37 cellular contexts compared by ENCODE assay signal in the genomic region with DNA sequence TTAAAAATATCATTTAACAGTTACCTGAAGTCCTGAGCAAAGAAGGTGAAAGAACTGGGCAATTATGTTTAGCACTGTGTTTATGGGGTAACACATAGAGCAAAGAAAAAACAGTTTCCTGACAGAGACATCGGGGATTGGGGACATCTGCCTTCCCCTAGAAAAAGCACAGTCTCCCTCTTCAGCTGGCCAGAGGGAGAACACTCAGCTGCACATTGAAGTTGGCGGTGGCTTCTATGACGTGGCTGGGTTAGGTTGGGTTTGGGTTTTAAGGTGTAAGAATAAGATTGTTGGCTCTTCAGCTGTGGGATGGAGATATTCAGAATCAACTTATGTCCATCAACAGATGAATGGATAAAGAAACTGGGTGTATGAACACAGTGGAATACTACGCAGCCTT.
A peak's percentile ranks its signal among the peaks of the same experiment; 100 is the strongest.
DNase-seq lines count a peak whose midpoint lies in the region; ATAC-seq, FAIRE-seq and TF ChIP-seq lines count a peak whose summit lies in the region.
"Had no signal": no experiment of that assay in that cellular context is flagged by ENCODE, and none has a peak within 500 bp of the region (broad histone marks: within the 10 kb centered on the region; RNA-seq: fewer than 3 reads in every experiment).

No MANE protein-coding gene starts in this region.

- CTCF ChIA-PET in HepG2 (lab: Yijun Ruan, JAX; ENCODE audit: low intra/inter-chr PET ratio, low total read pairs) (no interaction called here), K562 (lab: Yijun Ruan, JAX; ENCODE audit: low intra/inter-chr PET ratio) (no interaction called here)

- H3K4me1 Mint-ChIP-seq in activated T-helper 2 cell treated with anti-CD3 and anti-CD28 coated beads, Interferon-gamma antibody, Interleukin-2, Interleukin-4, amounts not matched to agents 10 μg/mL and 5 μg/mL and 100 μg/mL, durations not matched to agents 14 hours and 24 hours and 36 hours (ENCODE audit: low read depth): peaks cover 2% of the 10 kb centered on the region
- no peaks in the 10 kb centered on the region for H3K4me1 Mint-ChIP-seq in memory B cell
- H3K4me1 Mint-ChIP-seq: B cell; CD4-positive, alpha-beta memory T cell; CD4-positive, CD25-positive, alpha-beta regulatory T cell; CD8-positive, alpha-beta memory T cell had no signal

- peaks cover 28% of the 10 kb centered on the region for H3K9me3 Mint-ChIP-seq in activated T-helper 2 cell treated with anti-CD3 and anti-CD28 coated beads, Interferon-gamma antibody, Interleukin-2, Interleukin-4, amounts not matched to agents 10 μg/mL and 5 μg/mL and 100 μg/mL, durations not matched to agents 14 hours and 24 hours and 36 hours
- H3K9me3 Mint-ChIP-seq in memory B cell: peaks cover 6% of the 10 kb centered on the region
- H3K9me3 Mint-ChIP-seq: CD8-positive, alpha-beta T cell had no signal

- no peaks in the 10 kb centered on the region for H3K36me3 ChIP-seq in HepG2 (replicated peaks in 1 of 2; ENCODE audit: control insufficient read depth in 1 of 2, insufficient read depth in 2 of 2, low read length in 2 of 2)
- H3K36me3 ChIP-seq in right lobe of liver: no peaks in the 10 kb centered on the region
- H3K36me3 ChIP-seq in K562 (ENCODE audit: control insufficient read depth, insufficient read depth, low read length): no peaks in the 10 kb centered on the region
- H3K36me3 ChIP-seq in thyroid gland: no peaks in the 10 kb centered on the region
- H3K36me3 ChIP-seq: BE2C; BLaER1; BLaER1 treated with 17β-estradiol and CSF1 and Interleukin-3, amounts not matched to agents 10 nM and 100 nM had no signal

- H3K27me3 ChIP-seq in HepG2 (ENCODE audit: control insufficient read depth in 1 of 2, insufficient read depth in 2 of 2, low read length in 2 of 2): no peaks in the 10 kb centered on the region; a peak in 1 of 5 replicates
- no peaks in the 10 kb centered on the region for H3K27me3 ChIP-seq in right lobe of liver
- no peaks in the 10 kb centered on the region for H3K27me3 ChIP-seq in K562 (ENCODE audit: control insufficient read depth in 2 of 2, insufficient read depth in 2 of 2, low read length in 2 of 2)
- no peaks in the 10 kb centered on the region for H3K27me3 ChIP-seq in thyroid gland
- H3K27me3 ChIP-seq: BLaER1; BLaER1 treated with 17β-estradiol and CSF1 and Interleukin-3, amounts not matched to agents 10 nM and 100 nM had no signal

- H3K27ac Mint-ChIP-seq in activated T-helper 2 cell treated with anti-CD3 and anti-CD28 coated beads, Interferon-gamma antibody, Interleukin-2, Interleukin-4, amounts not matched to agents 10 μg/mL and 5 μg/mL and 100 μg/mL, durations not matched to agents 14 hours and 24 hours and 36 hours: peak overlapping the region; percentile 49
- peak overlapping the region; percentile 35 for H3K27ac Mint-ChIP-seq in memory B cell
- H3K27ac Mint-ChIP-seq: B cell; CD14-positive monocyte; CD4-positive, alpha-beta memory T cell; CD4-positive, alpha-beta T cell; CD4-positive, CD25-positive, alpha-beta regulatory T cell; CD8-positive, alpha-beta memory T cell; CD8-positive, alpha-beta T cell had no signal

- TF ChIP-seq POLR2A in HepG2 (IDR thresholded peaks at IDR 0.05; ENCODE audit: insufficient read depth in 1 of 2, low read depth in 2 of 2, low read length in 2 of 2): no peak
- TF ChIP-seq POLR2A in right lobe of liver (IDR thresholded peaks at IDR 0.05): no peak
- TF ChIP-seq POLR2A in K562 (conservative IDR thresholded peaks at IDR 0.05): no peak
- TF ChIP-seq POLR2A in thyroid gland (IDR thresholded peaks at IDR 0.05): no peak

- in situ Hi-C loops in HepG2 (cut with HindIII; ENCODE audit: extremely low pct_ligation_motif_present, low pct_unique_long_range_greater_than_20kb) (no loop called here), K562 (cut with MboI) (no loop called here)

- DNase-seq in HepG2 (ENCODE audit: low spot score) (no peak), right lobe of liver (no peak), K562 (ENCODE audit: extremely low read depth in 1 of 4, low spot score in 3 of 4) (peak in 1 of 4 experiments; percentile 21), memory B cell (ENCODE audit: low spot score in 2 of 2) (no peak), COLO668 (lab: John Stamatoyannopoulos, UW; ENCODE audit: unreplicated experiment) (no peak), thyroid gland (no peak), NCI-H510A treated with DMSO at 0.1 percent for 48 hours (lab: John Stamatoyannopoulos, UW) (no peak)
- no peak for DNase-seq in activated T-helper 2 cell treated with anti-CD3 and anti-CD28 coated beads, Interferon-gamma antibody, Interleukin-2, Interleukin-4, amounts not matched to agents 10 μg/mL and 5 μg/mL and 100 μg/mL, durations not matched to agents 14 hours and 24 hours and 36 hours (ENCODE audit: low spot score)
- DNase-seq: 8988T; ACHN; AML-193; BE2C; C1 segment of cervical spinal cord; Caco-2; Calu3; CD4-positive, alpha-beta memory T cell; CD4-positive, alpha-beta T cell; CD4-positive, CD25-positive, alpha-beta regulatory T cell; CD8-positive, alpha-beta memory T cell; CD8-positive, alpha-beta T cell; COR-L47; DMS 273 treated with DMSO at 0.1 percent for 48 hours; DMS153; DMS53; DMS79; DMS79 treated with DMSO at 0.1 percent for 48 hours; DND-41; EL had no signal

- no peak for ATAC-seq in HepG2
- no peak for ATAC-seq in right lobe of liver
- ATAC-seq in K562: peak; percentile 66; the same call in 2 of the 3 replicates
- no peak for ATAC-seq in memory B cell (ENCODE audit: low read depth)
- ATAC-seq: A549; CD8-positive, alpha-beta T cell had no signal

- H3K9me3 ChIP-seq in HepG2 (ENCODE audit: low read length): no peaks in the 10 kb centered on the region
- H3K9me3 ChIP-seq in right lobe of liver: no peaks in the 10 kb centered on the region
- H3K9me3 ChIP-seq in K562 (replicated peaks; ENCODE audit: control insufficient read depth, insufficient read depth, low read depth, low read length): no peaks in the 10 kb centered on the region
- no peaks in the 10 kb centered on the region for H3K9me3 ChIP-seq in thyroid gland
- H3K9me3 ChIP-seq: A549, BE2C, Caco-2 had no signal

- H2AFZ ChIP-seq in HepG2 (ENCODE audit: low read length) (no peak overlapping the region), K562 (ENCODE audit: low read depth, low read length) (no peak overlapping the region)

- no peaks in the 10 kb centered on the region for H4K20me1 ChIP-seq in HepG2 (ENCODE audit: insufficient read depth, low read length)
- H4K20me1 ChIP-seq in K562 (replicated peaks; ENCODE audit: control insufficient read depth, insufficient read depth, low read length): no peaks in the 10 kb centered on the region
- H4K20me1 ChIP-seq: BLaER1; BLaER1 treated with 17β-estradiol and CSF1 and Interleukin-3, amounts not matched to agents 10 nM and 100 nM had no signal

- H3K36me3 Mint-ChIP-seq in activated T-helper 2 cell treated with anti-CD3 and anti-CD28 coated beads, Interferon-gamma antibody, Interleukin-2, Interleukin-4, amounts not matched to agents 10 μg/mL and 5 μg/mL and 100 μg/mL, durations not matched to agents 14 hours and 24 hours and 36 hours (ENCODE audit: low read depth): peaks cover 11% of the 10 kb centered on the region
- H3K36me3 Mint-ChIP-seq in memory B cell: no peaks in the 10 kb centered on the region
- H3K36me3 Mint-ChIP-seq: CD14-positive monocyte; CD4-positive, alpha-beta memory T cell; CD4-positive, CD25-positive, alpha-beta regulatory T cell; CD8-positive, alpha-beta memory T cell; CD8-positive, alpha-beta T cell had no signal

- no peak for TF ChIP-seq EP300 in HepG2 (IDR thresholded peaks at IDR 0.05; ENCODE audit: low read depth in 2 of 2, low read length in 2 of 2)
- TF ChIP-seq EP300 in HepG2 (CRISPR knock-in tag; IDR thresholded peaks at IDR 0.05; ENCODE audit: borderline replicate concordance): no peak
- TF ChIP-seq EP300 in K562 (IDR thresholded peaks at IDR 0.05; ENCODE audit: low read length): no peak

- no peak overlapping the region for H3K4me3 Mint-ChIP-seq in activated T-helper 2 cell treated with anti-CD3 and anti-CD28 coated beads, Interferon-gamma antibody, Interleukin-2, Interleukin-4, amounts not matched to agents 10 μg/mL and 5 μg/mL and 100 μg/mL, durations not matched to agents 14 hours and 24 hours and 36 hours (ENCODE audit: low read depth)
- H3K4me3 Mint-ChIP-seq in memory B cell: no peak overlapping the region
- H3K4me3 Mint-ChIP-seq: B cell; CD14-positive monocyte; CD4-positive, alpha-beta memory T cell; CD4-positive, alpha-beta T cell; CD4-positive, CD25-positive, alpha-beta regulatory T cell; CD8-positive, alpha-beta memory T cell; CD8-positive, alpha-beta T cell had no signal

- TF ChIP-seq CTCF in HepG2 (CRISPR knock-in tag; IDR thresholded peaks at IDR 0.05): no peak
- no peak for TF ChIP-seq CTCF in right lobe of liver (IDR thresholded peaks at IDR 0.05)
- TF ChIP-seq CTCF in K562 (IDR thresholded peaks at IDR 0.05 in 2 of 3, conservative IDR thresholded peaks at IDR 0.05 in 1 of 3; ENCODE audit: insufficient read depth in 2 of 3, low read depth in 1 of 3, low read length in 3 of 3): peak; percentile 18 to 39 (median 28); a peak in 2 of 6 replicates
- TF ChIP-seq CTCF in thyroid gland (IDR thresholded peaks at IDR 0.05): no peak

- intact Hi-C loops in HepG2 (cut with micrococcal nuclease; ENCODE audit: unreplicated experiment) (no loop called here), right lobe of liver (cut with DNase I) (no loop called here), K562 (cut with micrococcal nuclease) (no loop called here), thyroid gland (cut with DNase I) (no loop called here)
- intact Hi-C loops in activated T-helper 2 cell treated with anti-CD3 and anti-CD28 coated beads, Interferon-gamma antibody, Interleukin-2, Interleukin-4, amounts not matched to agents 10 μg/mL and 5 μg/mL and 100 μg/mL, durations not matched to agents 14 hours and 24 hours and 36 hours (cut with micrococcal nuclease): loop anchor here (5.0 kb wide), 1 partner anchor 40 kb away; no protein-coding TSS in a partner anchor

- H3K4me2 ChIP-seq in HepG2 (ENCODE audit: low read depth, low read length) (no peak overlapping the region), K562 (ENCODE audit: insufficient read depth, low read length) (no peak overlapping the region)
- H3K4me2 ChIP-seq: A549; BLaER1; BLaER1 treated with 17β-estradiol and CSF1 and Interleukin-3, amounts not matched to agents 10 nM and 100 nM had no signal

- BruUV-seq in HepG2 (replicated peaks; lab: Mats Ljungman, UMichigan) (no TSS peak), K562 (replicated peaks; lab: Mats Ljungman, UMichigan) (no TSS peak)

- no peaks in the 10 kb centered on the region for H3K79me2 ChIP-seq in HepG2 (ENCODE audit: insufficient read depth, low read length)
- no peaks in the 10 kb centered on the region for H3K79me2 ChIP-seq in K562 (ENCODE audit: control insufficient read depth, insufficient read depth, low read length)

- 28% methylated on average over 4 of the region's 4 CpGs for WGBS in HepG2 (ENCODE audit: low lambda C conversion rate)
- 80% methylated on average over 4 of the region's 4 CpGs for WGBS in right lobe of liver (ENCODE audit: insufficient coverage, low coverage, low lambda C conversion rate, missing lambda C conversion rate)
- WGBS in K562 (ENCODE audit: insufficient coverage, low coverage, missing lambda C conversion rate): 69% methylated on average over 3 of the region's 4 CpGs
- WGBS in thyroid gland, 2 donors: 95 to 96% methylated on average over 4 of the region's 4 CpGs

- TF ChIP-seq RAD21 in HepG2 (CRISPR knock-in tag; IDR thresholded peaks at IDR 0.05): no peak
- peak in 1 of 2 experiments; percentile 30; a peak in 1 of 4 replicates for TF ChIP-seq RAD21 in K562 (CRISPR knock-in tag; conservative IDR thresholded peaks at IDR 0.05 in 1 of 2, IDR thresholded peaks at IDR 0.05 in 1 of 2)

- H3K4me3 ChIP-seq in HepG2 (replicated peaks in 1 of 3; ENCODE audit: insufficient read depth in 1 of 3, low read depth in 2 of 3, low read length in 3 of 3): no peak overlapping the region
- H3K4me3 ChIP-seq in right lobe of liver: no peak overlapping the region
- no peak overlapping the region for H3K4me3 ChIP-seq in K562
- H3K4me3 ChIP-seq in thyroid gland (replicated peaks in 1 of 3): no peak overlapping the region
- H3K4me3 ChIP-seq: A549; BLaER1; BLaER1 treated with 17β-estradiol and CSF1 and Interleukin-3, amounts not matched to agents 10 nM and 100 nM had no signal

- no peaks in the 10 kb centered on the region for H3K27me3 Mint-ChIP-seq in activated T-helper 2 cell treated with anti-CD3 and anti-CD28 coated beads, Interferon-gamma antibody, Interleukin-2, Interleukin-4, amounts not matched to agents 10 μg/mL and 5 μg/mL and 100 μg/mL, durations not matched to agents 14 hours and 24 hours and 36 hours (ENCODE audit: low read depth)
- peaks cover 1% of the 10 kb centered on the region for H3K27me3 Mint-ChIP-seq in memory B cell
- H3K27me3 Mint-ChIP-seq: CD4-positive, alpha-beta T cell had no signal

- no peak overlapping the region for H3K9ac ChIP-seq in HepG2 (ENCODE audit: insufficient read depth, low read depth, low read length)
- no peak overlapping the region for H3K9ac ChIP-seq in K562 (ENCODE audit: insufficient read depth in 1 of 2, low read depth in 2 of 2, low read length in 2 of 2)
- H3K9ac ChIP-seq: BLaER1; BLaER1 treated with 17β-estradiol and CSF1 and Interleukin-3, amounts not matched to agents 10 nM and 100 nM had no signal

- H3K27ac ChIP-seq in HepG2 (ENCODE audit: extremely low read length, insufficient read depth, low read length): no peak overlapping the region
- H3K27ac ChIP-seq in right lobe of liver: no peak overlapping the region
- H3K27ac ChIP-seq in K562 (ENCODE audit: extremely low read depth, low read depth, low read length): no peak overlapping the region
- no peak overlapping the region for H3K27ac ChIP-seq in thyroid gland
- H3K27ac ChIP-seq: 22Rv1; A549; BLaER1; BLaER1 treated with 17β-estradiol and CSF1 and Interleukin-3, amounts not matched to agents 10 nM and 100 nM; C4-2B had no signal

- POLR2A ChIA-PET in HepG2 (lab: Yijun Ruan, JAX): no interaction called here
- POLR2A ChIA-PET in K562 (lab: Yijun Ruan, JAX): interaction anchor here (1.1 kb wide), 1 partner anchor 11 kb away, joined by 3 read pairs; no protein-coding TSS in a partner anchor

- H3K4me1 ChIP-seq in HepG2 (ENCODE audit: insufficient read depth, low read length) (peaks cover 14% of the 10 kb centered on the region), right lobe of liver (no peaks in the 10 kb centered on the region), K562 (replicated peaks in 1 of 2; ENCODE audit: control insufficient read depth in 2 of 2, insufficient read depth in 2 of 2, low read length in 2 of 2) (peaks cover 3 to 4% of the 10 kb centered on the region in 2 experiments; a peak in 3 of 5 replicates), thyroid gland (no peaks in the 10 kb centered on the region)
- H3K4me1 ChIP-seq: A549; BE2C; BLaER1; BLaER1 treated with 17β-estradiol and CSF1 and Interleukin-3, amounts not matched to agents 10 nM and 100 nM had no signal

- H3K9me1 ChIP-seq in K562 (ENCODE audit: control insufficient read depth, insufficient read depth, low read length): no peaks in the 10 kb centered on the region

- no peak for FAIRE-seq in HepG2 (lab: Jason Lieb, UNC)
- FAIRE-seq in K562 (lab: Jason Lieb, UNC): no peak
- FAIRE-seq: A204.1, A549, D721Med had no signal

Comparison
In these comparisons a context has a peak if more than half of its experiments do, and no peak if none do; other contexts are left out.
1. CTCF ChIP-seq: peak in K562 (3 of 3); none in HepG2 (single experiment), right lobe of liver (0 of 4) and thyroid gland (0 of 6).